25 cellular contexts compared by ENCODE assay signal in genomic region chr16:8519179-8519578, GRCh38.
DNase-seq lines count a peak whose midpoint lies in the region; ATAC-seq, FAIRE-seq and TF ChIP-seq lines count a peak whose summit lies in the region.
"Had no signal": no experiment of that assay in that cellular context is flagged by ENCODE, and none has a peak within 500 bp of the region (broad histone marks: within the 10 kb centered on the region; RNA-seq: fewer than 3 reads in every experiment).

No MANE protein-coding gene starts in this region.

- H3K4me1 Mint-ChIP-seq in type B pancreatic cell (ENCODE audit: unreplicated experiment) = no peaks in the 10 kb centered on the region
- H3K4me1 Mint-ChIP-seq: GM23338 had no signal

- peak; percentile 42 for DNase-seq in NCI-H748 (lab: John Stamatoyannopoulos, UW; ENCODE audit: unreplicated experiment)
- no peak for DNase-seq in NCI-H748 treated with DMSO at 0.1 percent for 48 hours (lab: John Stamatoyannopoulos, UW)
- DNase-seq in type B pancreatic cell (ENCODE audit: extremely low spot score, unreplicated experiment) = no peak
- no peak for DNase-seq in upper lobe of right lung
- DNase-seq in activated effector memory CD4-positive, alpha-beta T cell treated with Interleukin-2 at 50 U/mL for 16 hours = no peak
- DNase-seq in NCI-H2196 (lab: John Stamatoyannopoulos, UW; ENCODE audit: unreplicated experiment) = no peak
- DNase-seq: ACHN; CD4-positive, alpha-beta T cell; COR-L47; DMS 273 treated with DMSO at 0.1 percent for 48 hours; GDM1; NCI-H1694; NCI-H226; NCI-H510A treated with DMSO at 0.1 percent for 48 hours; OCI-M1; SJCRH30 had no signal

- H3K27me3 Mint-ChIP-seq in type B pancreatic cell = peaks cover 22% of the 10 kb centered on the region

- H3K36me3 ChIP-seq in muscle layer of duodenum (ENCODE audit: control insufficient read depth in 1 of 2, insufficient read depth in 2 of 2, low read length in 2 of 2) (no peaks in the 10 kb centered on the region), upper lobe of right lung (no peaks in the 10 kb centered on the region)
- H3K36me3 ChIP-seq: BLaER1, HAP-1, SJCRH30 had no signal

- H3K27me3 ChIP-seq in muscle layer of duodenum (ENCODE audit: low read depth, low read length) (no peaks in the 10 kb centered on the region), upper lobe of right lung (no peaks in the 10 kb centered on the region)
- H3K27me3 ChIP-seq: BLaER1, SJCRH30 had no signal

- intact Hi-C loops in upper lobe of right lung (cut with DNase I) = no loop called here

- H3K4me3 Mint-ChIP-seq in type B pancreatic cell = no peak overlapping the region
- H3K4me3 Mint-ChIP-seq: CD4-positive, alpha-beta T cell; GM23338; IgD-negative memory B cell had no signal

- no peak for TF ChIP-seq CTCF in type B pancreatic cell (conservative IDR thresholded peaks at IDR 0.05)
- no peak for TF ChIP-seq CTCF in upper lobe of right lung (IDR thresholded peaks at IDR 0.05)

- peak overlapping the region; percentile 2 for H3K27ac Mint-ChIP-seq in type B pancreatic cell
- H3K27ac Mint-ChIP-seq: CD4-positive, alpha-beta T cell; GM23338; IgD-negative memory B cell had no signal

- H3K4me3 ChIP-seq in muscle layer of duodenum (ENCODE audit: low read depth in 1 of 2, low read length in 2 of 2) (no peak overlapping the region), upper lobe of right lung (no peak overlapping the region)
- H3K4me3 ChIP-seq: BLaER1, GM23338, HAP-1, SJCRH30 had no signal

- H3K27ac ChIP-seq in muscle layer of duodenum (ENCODE audit: low read length) = peak overlapping the region; percentile 27
- no peak overlapping the region for H3K27ac ChIP-seq in upper lobe of right lung
- H3K27ac ChIP-seq: 22Rv1, BLaER1, SJCRH30 had no signal

- no peaks in the 10 kb centered on the region for H3K36me3 Mint-ChIP-seq in type B pancreatic cell
- H3K36me3 Mint-ChIP-seq: IgD-negative memory B cell had no signal

- ATAC-seq in upper lobe of right lung = no peak
- ATAC-seq: GM23338 had no signal

- peak; percentile 14 for FAIRE-seq in colon (lab: Jason Lieb, UNC)
- FAIRE-seq: GM18507, RCC 7860 had no signal

- H3K4me1 ChIP-seq in muscle layer of duodenum (ENCODE audit: control insufficient read depth in 1 of 2, insufficient read depth in 2 of 2, low read length in 2 of 2) (no peaks in the 10 kb centered on the region), upper lobe of right lung (no peaks in the 10 kb centered on the region)
- H3K4me1 ChIP-seq: BLaER1, HAP-1, SJCRH30 had no signal

- no peaks in the 10 kb centered on the region for H3K9me3 Mint-ChIP-seq in type B pancreatic cell
- H3K9me3 Mint-ChIP-seq: CD4-positive, alpha-beta T cell; GM23338 had no signal

- H3K9me3 ChIP-seq in muscle layer of duodenum (ENCODE audit: control insufficient read depth in 1 of 2, low read length in 2 of 2) (no peaks in the 10 kb centered on the region), upper lobe of right lung (no peaks in the 10 kb centered on the region)
- H3K9me3 ChIP-seq: BLaER1, HAP-1, SJCRH30 had no signal
